In genomic region chr1:1724035-1724864, GRCh38 we compare ENCODE assay signal across 8 cellular contexts. TPM values are rescaled to one million over a fixed set of nuclear protein-coding genes. Genes with fewer than 3 reads are reported as not detected.
A peak's percentile ranks its signal among the peaks of the same experiment; 100 is the strongest.
DNase-seq lines count a peak whose midpoint lies in the region; ATAC-seq and TF ChIP-seq lines count a peak whose summit lies in the region.
"Not testable (repeated sequence)": the region's sequence is repeated elsewhere in the genome, so short reads cannot be mapped to it uniquely, and the experiment has no call there.

Gene CDK11A, minus strand, starts transcription at chr1:1724357. Its CDS starts 1,539 bp downstream, at chr1:1722818.

- H3K79me2 ChIP-seq in osteoblast (ENCODE audit: insufficient read depth, low read length), result peaks cover 11% of the 10 kb centered on the region

- H3K27ac Mint-ChIP-seq in activated naive CD4-positive, alpha-beta T cell treated with anti-CD3 and anti-CD28 coated beads, Interleukin-2, amount 50 U/mL, for 24 hours, result peak within 1 kb of the TSS; percentile 98

- H3K9me3 ChIP-seq in osteoblast (ENCODE audit: low read depth, low read length); thoracic aorta: not testable (repeated sequence)

- not testable (repeated sequence) for H3K27me3 ChIP-seq in osteoblast (ENCODE audit: insufficient read depth, low read length); thoracic aorta (replicated peaks; ENCODE audit: insufficient read depth)

- H3K4me2 ChIP-seq in osteoblast (ENCODE audit: insufficient read depth, low read length), result peak within 1 kb of the TSS; percentile 43

- ATAC-seq in HG02571 (IDR thresholded peaks at IDR 0.05; ENCODE audit: unreplicated experiment) (peak; percentile 94), SK-N-SH treated with all-trans-retinoic acid at 6 μM for 48 hours (peak; percentile 95), thoracic aorta (ENCODE audit: insufficient number of reproducible peaks, low FRiP score, low read depth) (peak; percentile 98)

- H3K27me3 Mint-ChIP-seq in activated naive CD4-positive, alpha-beta T cell treated with anti-CD3 and anti-CD28 coated beads, Interleukin-2, amount 50 U/mL, for 24 hours, result not testable (repeated sequence)

- not testable (repeated sequence) for H4K20me1 ChIP-seq in osteoblast (ENCODE audit: insufficient read depth, low read length)

- H3K36me3 ChIP-seq in osteoblast (ENCODE audit: insufficient read depth, low read length), result peaks cover 17% of the 10 kb centered on the region
- H3K36me3 ChIP-seq in thoracic aorta, result peaks cover 14% of the 10 kb centered on the region

- DNase-seq in NB4 (ENCODE audit: low read depth) (peak; percentile 99), glomerular visceral epithelial cell (ENCODE audit: extremely low spot score) (peak; percentile 99), osteoblast (ENCODE audit: insufficient read length, low spot score, missing footprints) (peak; percentile 97), thoracic aorta (ENCODE audit: low spot score) (peak; percentile 95)

- peak within 1 kb of the TSS; percentile 56 for H2AFZ ChIP-seq in osteoblast (ENCODE audit: low read length)

- H3K4me1 ChIP-seq in osteoblast (ENCODE audit: insufficient read depth, low read length), result peaks cover 13% of the 10 kb centered on the region
- not testable (repeated sequence) for H3K4me1 ChIP-seq in thoracic aorta (ENCODE audit: control insufficient read depth in 1 of 2, low read depth in 2 of 2)

- H3K36me3 Mint-ChIP-seq in activated naive CD4-positive, alpha-beta T cell treated with anti-CD3 and anti-CD28 coated beads, Interleukin-2, amount 50 U/mL, for 24 hours, result not testable (repeated sequence)

- peaks cover 17% of the 10 kb centered on the region for H3K4me1 Mint-ChIP-seq in activated naive CD4-positive, alpha-beta T cell treated with anti-CD3 and anti-CD28 coated beads, Interleukin-2, amount 50 U/mL, for 24 hours

- not testable (repeated sequence) for H3K9me3 Mint-ChIP-seq in activated naive CD4-positive, alpha-beta T cell treated with anti-CD3 and anti-CD28 coated beads, Interleukin-2, amount 50 U/mL, for 24 hours

- TF ChIP-seq CTCF in NB4 (IDR thresholded peaks at IDR 0.05; ENCODE audit: low read depth, low read length), result not testable (repeated sequence)
- TF ChIP-seq CTCF in osteoblast (IDR thresholded peaks at IDR 0.05; ENCODE audit: extremely low read depth, low read depth, low read length) (peak; percentile 22), thoracic aorta (IDR thresholded peaks at IDR 0.05) (peak; percentile 36)

- H3K27ac ChIP-seq in osteoblast (ENCODE audit: low read depth, low read length) (peak within 1 kb of the TSS; percentile 69), thoracic aorta (peak within 1 kb of the TSS; percentile 93)

- TF ChIP-seq POLR2A in NB4 (IDR thresholded peaks at IDR 0.05; ENCODE audit: extremely low read depth, insufficient read length), result peak; percentile 29

- peak within 1 kb of the TSS; percentile 90 for H3K4me3 Mint-ChIP-seq in activated naive CD4-positive, alpha-beta T cell treated with anti-CD3 and anti-CD28 coated beads, Interleukin-2, amount 50 U/mL, for 24 hours

- H3K4me3 ChIP-seq in GM08714 (ENCODE audit: low read length) (peak within 1 kb of the TSS; percentile 67; the same call in 1 of the 2 replicates), NB4 (ENCODE audit: low read depth, low read length) (peak within 1 kb of the TSS; percentile 63), osteoblast (ENCODE audit: insufficient read depth, low read length) (peak within 1 kb of the TSS; percentile 81), thoracic aorta (peak within 1 kb of the TSS; percentile 81)

RNA-seq across cellular contexts. Expression of gene CDK11A, which starts in this region (rescaled TPM):
- total RNA-seq in osteoblast (19.4 and 22.1 TPM in 2 replicates), thoracic aorta (10 to 100 TPM; 56.3 to 56.7 TPM)

Comparison
In these comparisons a context has a peak if more than half of its experiments do, and no peak if none do; other contexts are left out.
1. Peak in every context shown above with its lines: DNase-seq, ATAC-seq, H3K4me3 ChIP-seq and H3K27ac ChIP-seq.